Comparison of ENCODE assay signal across 14 cellular contexts in genomic region chr6:137926985-137927384, GRCh38. TPM values are rescaled to one million over a fixed set of nuclear protein-coding genes. Genes with fewer than 3 reads are reported as not detected.
DNase-seq lines count a peak whose midpoint lies in the region; ATAC-seq and TF ChIP-seq lines count a peak whose summit lies in the region.
"Had no signal": no experiment of that assay in that cellular context is flagged by ENCODE, and none has a peak within 500 bp of the region (broad histone marks: within the 10 kb centered on the region; RNA-seq: fewer than 3 reads in every experiment).

No MANE protein-coding gene starts in this region.

- DNase-seq in CD8-positive, alpha-beta memory T cell: no peak
- DNase-seq in HFFc6: no peak
- no peak for DNase-seq in activated CD8-positive, alpha-beta T cell treated with anti-CD3 and anti-CD28 coated beads, Interleukin-2, amount 10 ng/mL, durations not matched to agents 7 days and 5 days
- DNase-seq in natural killer cell: no peak
- DNase-seq in testis: no peak
- DNase-seq in NCI-H1694 treated with DMSO at 0.1 percent for 48 hours (lab: John Stamatoyannopoulos, UW): no peak
- DNase-seq: cerebellar nuclear complex, heart right ventricle, MG63, right cardiac atrium had no signal

- H3K9me3 Mint-ChIP-seq in CD8-positive, alpha-beta memory T cell: no peaks in the 10 kb centered on the region
- no peaks in the 10 kb centered on the region for H3K9me3 Mint-ChIP-seq in HFFc6
- no peaks in the 10 kb centered on the region for H3K9me3 Mint-ChIP-seq in activated CD8-positive, alpha-beta T cell treated with anti-CD3 and anti-CD28 coated beads, Interleukin-2, amount 10 ng/mL, durations not matched to agents 7 days and 5 days (ENCODE audit: insufficient read depth)
- no peaks in the 10 kb centered on the region for H3K9me3 Mint-ChIP-seq in natural killer cell
- H3K9me3 Mint-ChIP-seq: neural crest cell had no signal

- no peak for ATAC-seq in activated CD8-positive, alpha-beta T cell treated with anti-CD3 and anti-CD28 coated beads, Interleukin-2, amount 10 ng/mL, durations not matched to agents 7 days and 5 days
- ATAC-seq in natural killer cell: no peak
- no peak for ATAC-seq in HG03521 (IDR thresholded peaks at IDR 0.05; ENCODE audit: unreplicated experiment)
- no peak for ATAC-seq in GM18873 (IDR thresholded peaks at IDR 0.05; ENCODE audit: low FRiP score, unreplicated experiment)
- ATAC-seq: right cardiac atrium had no signal

- H3K27ac Mint-ChIP-seq in CD8-positive, alpha-beta memory T cell: peak overlapping the region in 5 of 8 donors; percentile 66 to 90 (median 86)
- peak overlapping the region; percentile 75; the same call in 1 of the 2 replicates for H3K27ac Mint-ChIP-seq in HFFc6
- peak overlapping the region; percentile 29 for H3K27ac Mint-ChIP-seq in activated CD8-positive, alpha-beta T cell treated with anti-CD3 and anti-CD28 coated beads, Interleukin-2, amount 10 ng/mL, durations not matched to agents 7 days and 5 days
- H3K27ac Mint-ChIP-seq in natural killer cell: peak overlapping the region; percentile 67 to 90

- no peak overlapping the region for H3K4me3 ChIP-seq in CD8-positive, alpha-beta memory T cell (ENCODE audit: low read length)
- no peak overlapping the region for H3K4me3 ChIP-seq in testis
- H3K4me3 ChIP-seq: HAP-1, heart right ventricle, MG63 had no signal

- peak overlapping the region in 2 of 7 donors; percentile 9 to 65 for H3K4me3 Mint-ChIP-seq in CD8-positive, alpha-beta memory T cell
- H3K4me3 Mint-ChIP-seq in HFFc6: 0 out of 2 replicates have a peak overlapping the region, but pooled peaks have one; percentile 8
- no peak overlapping the region for H3K4me3 Mint-ChIP-seq in activated CD8-positive, alpha-beta T cell treated with anti-CD3 and anti-CD28 coated beads, Interleukin-2, amount 10 ng/mL, durations not matched to agents 7 days and 5 days
- peak overlapping the region; percentile 52 for H3K4me3 Mint-ChIP-seq in natural killer cell
- H3K4me3 Mint-ChIP-seq: neural crest cell had no signal

- H3K4me1 ChIP-seq in CD8-positive, alpha-beta memory T cell (ENCODE audit: insufficient read depth, low read length): peaks cover 24% of the 10 kb centered on the region
- no peaks in the 10 kb centered on the region for H3K4me1 ChIP-seq in testis
- H3K4me1 ChIP-seq: HAP-1 had no signal

- intact Hi-C loops in natural killer cell (cut with micrococcal nuclease) (loop anchor here (1.0 to 5.0 kb wide), 5 partner anchors 48 to 212 kb away; no protein-coding TSS in a partner anchor), testis (cut with DNase I; ENCODE audit: low total_unique reads) (no loop called here)

- TF ChIP-seq POLR2A in testis (IDR thresholded peaks at IDR 0.05): no peak

- no peaks in the 10 kb centered on the region for H3K36me3 ChIP-seq in CD8-positive, alpha-beta memory T cell (ENCODE audit: insufficient read depth, low read length)
- no peaks in the 10 kb centered on the region for H3K36me3 ChIP-seq in testis (ENCODE audit: low read depth, missing control alignments)
- H3K36me3 ChIP-seq: HAP-1, heart right ventricle, MG63 had no signal

- H3K27me3 Mint-ChIP-seq in CD8-positive, alpha-beta memory T cell: no peaks in the 10 kb centered on the region
- H3K27me3 Mint-ChIP-seq in HFFc6 (ENCODE audit: insufficient read depth): peaks cover 2% of the 10 kb centered on the region; the same call in 1 of the 2 replicates
- H3K27me3 Mint-ChIP-seq in activated CD8-positive, alpha-beta T cell treated with anti-CD3 and anti-CD28 coated beads, Interleukin-2, amount 10 ng/mL, durations not matched to agents 7 days and 5 days (ENCODE audit: low read depth): no peaks in the 10 kb centered on the region
- H3K27me3 Mint-ChIP-seq in natural killer cell (ENCODE audit: low read depth in 2 of 2): peaks cover 0 to 3% of the 10 kb centered on the region in 2 donors

- WGBS in testis, 2 donors: 84 to 98% methylated on average over 3 of the region's 3 CpGs

- no peak for TF ChIP-seq CTCF in HFFc6 (IDR thresholded peaks at IDR 0.05)
- no peak for TF ChIP-seq CTCF in natural killer cell (IDR thresholded peaks at IDR 0.05)
- TF ChIP-seq CTCF in testis (IDR thresholded peaks at IDR 0.05): no peak

- no peaks in the 10 kb centered on the region for H3K27me3 ChIP-seq in CD8-positive, alpha-beta memory T cell (ENCODE audit: insufficient read depth, low read length, poor library complexity, severe bottlenecking)
- H3K27me3 ChIP-seq in testis: no peaks in the 10 kb centered on the region
- H3K27me3 ChIP-seq: MG63 had no signal

- H3K36me3 Mint-ChIP-seq in CD8-positive, alpha-beta memory T cell: no peaks in the 10 kb centered on the region
- H3K36me3 Mint-ChIP-seq in HFFc6 (ENCODE audit: low read depth) (no peaks in the 10 kb centered on the region; the same call in 1 of the 2 replicates), natural killer cell (no peaks in the 10 kb centered on the region)
- peaks cover 2% of the 10 kb centered on the region for H3K36me3 Mint-ChIP-seq in activated CD8-positive, alpha-beta T cell treated with anti-CD3 and anti-CD28 coated beads, Interleukin-2, amount 10 ng/mL, durations not matched to agents 7 days and 5 days (ENCODE audit: low read depth)

- CTCF ChIA-PET in CD8-positive, alpha-beta memory T cell (lab: Charles Lee): interaction anchor here (1.7 kb wide), 1 partner anchor 60 kb away, joined by 4 read pairs; the partner anchor contains the start of gene TNFAIP3
- CTCF ChIA-PET in activated CD8-positive, alpha-beta T cell treated with anti-CD3 and anti-CD28 coated beads, Interleukin-2, amount 10 ng/mL, durations not matched to agents 7 days and 5 days (lab: Charles Lee): interaction anchor here (0.6 to 3.8 kb wide), 19 partner anchors 13 to 699 kb away, joined by 3 to 49 read pairs (median 5); partner anchors contain the start of gene TNFAIP3

- no peaks in the 10 kb centered on the region for H3K9me3 ChIP-seq in CD8-positive, alpha-beta memory T cell (ENCODE audit: low read length)
- H3K9me3 ChIP-seq in testis: no peaks in the 10 kb centered on the region
- H3K9me3 ChIP-seq: HAP-1, heart right ventricle, MG63 had no signal

- POLR2A ChIA-PET in CD8-positive, alpha-beta memory T cell (lab: Charles Lee): no interaction called here
- POLR2A ChIA-PET in activated CD8-positive, alpha-beta T cell treated with anti-CD3 and anti-CD28 coated beads, Interleukin-2, amount 10 ng/mL, durations not matched to agents 7 days and 5 days (lab: Charles Lee): interaction anchor here (1.1 to 2.1 kb wide), 7 partner anchors 10 to 115 kb away, joined by 3 to 11 read pairs (median 5); partner anchors contain the start of gene TNFAIP3

- H3K27ac ChIP-seq in CD8-positive, alpha-beta memory T cell (ENCODE audit: low read depth, low read length): no peak overlapping the region
- H3K27ac ChIP-seq in testis: no peak overlapping the region

- peaks cover 29 to 37% (median 33%) of the 10 kb centered on the region in 3 donors for H3K4me1 Mint-ChIP-seq in CD8-positive, alpha-beta memory T cell
- H3K4me1 Mint-ChIP-seq in HFFc6 (ENCODE audit: low read depth): peaks cover 61% of the 10 kb centered on the region
- H3K4me1 Mint-ChIP-seq in activated CD8-positive, alpha-beta T cell treated with anti-CD3 and anti-CD28 coated beads, Interleukin-2, amount 10 ng/mL, durations not matched to agents 7 days and 5 days (ENCODE audit: low read depth): peaks cover 45% of the 10 kb centered on the region
- peaks cover 28 to 33% of the 10 kb centered on the region in 2 donors for H3K4me1 Mint-ChIP-seq in natural killer cell

RNA-seq across cellular contexts. Expression of gene TNFAIP3, which starts 59.9 kb away (rescaled TPM):
- total RNA-seq in CD8-positive, alpha-beta memory T cell: 100 to 1,000 TPM; 267 to 298 TPM
- 127 TPM for polyA plus RNA-seq in CD8-positive, alpha-beta memory T cell
- 10 to 100 TPM in 1 of 6 experiments, 1 to 10 TPM in 5; 4.5 to 17.2 (median 7.8) TPM for total RNA-seq in HFFc6 (2021; fragmentation: NEBNext Ultra II Directional; extraction: Animal tissue kit (Norgen Biotek cat#: 25700))
- total RNA-seq in activated CD8-positive, alpha-beta T cell treated with anti-CD3 and anti-CD28 coated beads, Interleukin-2, amount 10 ng/mL, durations not matched to agents 7 days and 5 days: 10 to 100 TPM; 29.6 to 34.5 TPM
- total RNA-seq in natural killer cell: 1,000 to 10,000 TPM; 1,163 to 1,298 (median 1,241) TPM
- total RNA-seq in testis: 10 to 100 TPM; 12.6 to 15.2 TPM
- polyA plus RNA-seq in testis (ENCODE audit: insufficient read depth, low read depth, low replicate concordance): 25.1 TPM

Comparison
In these comparisons a context has a peak if more than half of its experiments do, and no peak if none do; other contexts are left out.
1. H3K27ac Mint-ChIP-seq: peak in every context shown above with its lines; median percentile 86 in CD8-positive, alpha-beta memory T cell; 78 in natural killer cell; 75 in HFFc6; 29 in activated CD8-positive, alpha-beta T cell treated with anti-CD3 and anti-CD28 coated beads, Interleukin-2, amount 10 ng/mL, durations not matched to agents 7 days and 5 days.
2. RNA of gene TNFAIP3, which starts 59.9 kb away (total RNA-seq): 1,163 to 1,298 TPM in natural killer cell and 267 to 298 TPM in CD8-positive, alpha-beta memory T cell; 29.6 to 34.5 TPM in activated CD8-positive, alpha-beta T cell treated with anti-CD3 and anti-CD28 coated beads, Interleukin-2, amount 10 ng/mL, durations not matched to agents 7 days and 5 days, 12.6 to 15.2 TPM in testis and 4.5 to 17.2 TPM in HFFc6; every median in the first group is over 4 times any median in the second.